8 cellular contexts compared by ENCODE assay signal in the genomic region with DNA sequence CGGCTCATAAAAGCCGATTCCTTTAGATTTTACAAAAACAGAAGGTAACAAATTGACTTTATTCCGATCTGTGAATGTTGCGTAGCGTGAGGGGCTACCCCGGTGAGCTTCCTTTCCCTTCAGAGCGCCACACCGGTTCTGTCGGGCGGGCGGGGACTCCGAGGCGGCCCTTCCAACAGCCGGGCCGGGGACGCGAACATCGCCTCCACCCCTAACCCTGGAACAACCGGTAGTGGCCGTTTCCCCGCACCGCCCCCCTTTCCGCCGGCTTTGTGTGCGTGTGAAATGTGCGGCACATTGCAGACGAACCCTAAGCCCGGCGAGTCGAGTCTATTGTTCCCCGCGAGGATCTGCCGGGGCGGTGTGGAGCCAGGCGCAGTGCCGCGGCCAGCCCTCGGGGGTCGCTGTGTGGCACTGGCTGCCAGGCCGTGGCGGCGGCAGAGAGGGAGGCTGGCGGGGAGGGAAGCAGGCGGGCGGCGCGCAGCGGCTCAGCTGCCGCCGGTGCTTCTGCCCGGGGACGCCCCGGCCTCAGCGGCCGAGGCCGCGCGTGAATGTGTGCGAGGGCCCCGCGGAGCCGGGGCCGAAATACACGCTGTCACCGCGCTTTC. TPM values are rescaled to one million over a fixed set of nuclear protein-coding genes. Genes with fewer than 3 reads are reported as not detected.
DNase-seq lines count a peak whose midpoint lies in the region; ATAC-seq and TF ChIP-seq lines count a peak whose summit lies in the region.

No MANE protein-coding gene starts in this region.

- H3K27me3 ChIP-seq in CD4-positive, alpha-beta T cell (ENCODE audit: control insufficient read depth, insufficient read depth, low read length): no peaks in the 10 kb centered on the region
- no peaks in the 10 kb centered on the region for H3K27me3 ChIP-seq in liver (ENCODE audit: control insufficient read depth in 4 of 4, insufficient read depth in 4 of 4, low read length in 3 of 4)

- POLR2A ChIA-PET in CD4-positive, alpha-beta T cell (lab: Charles Lee): interaction anchor here (0.6 to 7.4 kb wide), 30 partner anchors 9 to 1351 kb away, joined by 3 to 98 read pairs (median 4); a partner anchor contains a TSS

- TF ChIP-seq CTCF in CD4-positive, alpha-beta T cell (IDR thresholded peaks at IDR 0.05): peak; percentile 89
- peak; percentile 95 for TF ChIP-seq CTCF in liver (IDR thresholded peaks at IDR 0.05; ENCODE audit: low read depth, low read length, missing input control)

- intact Hi-C loops in CD4-positive, alpha-beta T cell (cut with DNase I, micrococcal nuclease): loop anchor here (1.0 to 5.0 kb wide), 5 partner anchors 16 to 644 kb away; a partner anchor contains a TSS

- TF ChIP-seq RAD21 in liver (IDR thresholded peaks at IDR 0.05): peak; percentile 35 to 63

- H3K9me3 Mint-ChIP-seq in CD4-positive, alpha-beta T cell: no peaks in the 10 kb centered on the region

- no peaks in the 10 kb centered on the region for H3K27me3 Mint-ChIP-seq in CD4-positive, alpha-beta T cell

- H3K9ac ChIP-seq in liver (ENCODE audit: low read depth in 1 of 2, low read length in 2 of 2): peak overlapping the region; percentile 94 to 95

- H3K4me3 Mint-ChIP-seq in CD4-positive, alpha-beta T cell: peak overlapping the region; percentile 100

- H3K4me1 ChIP-seq in liver (ENCODE audit: control insufficient read depth in 4 of 4, insufficient read depth in 4 of 4, low read length in 3 of 4): peaks cover 3 to 45% (median 23%) of the 10 kb centered on the region in 4 donors

- no peaks in the 10 kb centered on the region for H3K36me3 ChIP-seq in liver (ENCODE audit: control insufficient read depth in 4 of 4, insufficient read depth in 3 of 4, low read depth in 1 of 4, low read length in 3 of 4)

- no peaks in the 10 kb centered on the region for H3K9me3 ChIP-seq in CD4-positive, alpha-beta T cell (ENCODE audit: control insufficient read depth, low read length)
- no peaks in the 10 kb centered on the region for H3K9me3 ChIP-seq in liver (ENCODE audit: control insufficient read depth in 4 of 4, low read length in 3 of 4)

- CTCF ChIA-PET in CD4-positive, alpha-beta T cell (lab: Charles Lee): interaction anchor here (0.6 to 2.6 kb wide), 18 partner anchors 9 to 541 kb away, joined by 3 to 16 read pairs (median 4); a partner anchor contains a TSS

- peak; percentile 94 to 98 (median 96) for DNase-seq in CD4-positive, alpha-beta T cell
- DNase-seq in NCI-H69 (lab: John Stamatoyannopoulos, UW): peak; percentile 99
- peak; percentile 85 to 94 for DNase-seq in activated CD4-positive, alpha-beta T cell treated with anti-CD3 and anti-CD28 coated beads, Interleukin-2, amount 50 U/mL, for 24 hours (ENCODE audit: low read depth in 1 of 2, low spot score in 1 of 2)
- DNase-seq in dermis blood vessel endothelial cell: peak; percentile 99
- DNase-seq in stimulated activated CD4-positive, alpha-beta T cell treated with anti-CD3 and anti-CD28 coated beads, Interleukin-4, amount 100 ng/mL, for 1 hour: peak; percentile 94

- peaks cover 37% of the 10 kb centered on the region for H3K4me1 Mint-ChIP-seq in CD4-positive, alpha-beta T cell (ENCODE audit: low read depth)

- WGBS in liver: under 1% methylated on average over 66 of the region's 66 CpGs

- peak overlapping the region; percentile 70 to 97 (median 95) for H3K4me3 ChIP-seq in liver (ENCODE audit: low read depth in 1 of 3, low read length in 3 of 3)

- H3K36me3 Mint-ChIP-seq in CD4-positive, alpha-beta T cell (ENCODE audit: low read depth): peaks cover 47% of the 10 kb centered on the region

- H3K27ac ChIP-seq in CD4-positive, alpha-beta T cell (ENCODE audit: low read depth, low read length): peak overlapping the region; percentile 99
- H3K27ac ChIP-seq in liver (ENCODE audit: low read depth in 1 of 2, low read length in 2 of 2): peak overlapping the region; percentile 94 to 98

- peak overlapping the region; percentile 84 for H3K27ac Mint-ChIP-seq in CD4-positive, alpha-beta T cell

- peak; percentile 71 for ATAC-seq in CD4-positive, alpha-beta T cell (ENCODE audit: poor library complexity)
- ATAC-seq in GM19395 (IDR thresholded peaks at IDR 0.05; ENCODE audit: unreplicated experiment) (peak; percentile 51), HG03558 (IDR thresholded peaks at IDR 0.05; ENCODE audit: extremely low read depth, unreplicated experiment) (peak; percentile 39)

TF ChIP-seq in liver, 16 proteins besides CTCF, POLR2A, EP300 and RAD21:
- no peak for TF ChIP-seq FOXA1 (IDR thresholded peaks at IDR 0.05)
- no peak for TF ChIP-seq FOXA2 (IDR thresholded peaks at IDR 0.05)
- TF ChIP-seq EGR1 (IDR thresholded peaks at IDR 0.05; ENCODE audit: low read depth in 2 of 2): peak; percentile 52 to 77
- peak; percentile 50 for TF ChIP-seq NR2F2 (IDR thresholded peaks at IDR 0.05)
- TF ChIP-seq, protein P1, sequence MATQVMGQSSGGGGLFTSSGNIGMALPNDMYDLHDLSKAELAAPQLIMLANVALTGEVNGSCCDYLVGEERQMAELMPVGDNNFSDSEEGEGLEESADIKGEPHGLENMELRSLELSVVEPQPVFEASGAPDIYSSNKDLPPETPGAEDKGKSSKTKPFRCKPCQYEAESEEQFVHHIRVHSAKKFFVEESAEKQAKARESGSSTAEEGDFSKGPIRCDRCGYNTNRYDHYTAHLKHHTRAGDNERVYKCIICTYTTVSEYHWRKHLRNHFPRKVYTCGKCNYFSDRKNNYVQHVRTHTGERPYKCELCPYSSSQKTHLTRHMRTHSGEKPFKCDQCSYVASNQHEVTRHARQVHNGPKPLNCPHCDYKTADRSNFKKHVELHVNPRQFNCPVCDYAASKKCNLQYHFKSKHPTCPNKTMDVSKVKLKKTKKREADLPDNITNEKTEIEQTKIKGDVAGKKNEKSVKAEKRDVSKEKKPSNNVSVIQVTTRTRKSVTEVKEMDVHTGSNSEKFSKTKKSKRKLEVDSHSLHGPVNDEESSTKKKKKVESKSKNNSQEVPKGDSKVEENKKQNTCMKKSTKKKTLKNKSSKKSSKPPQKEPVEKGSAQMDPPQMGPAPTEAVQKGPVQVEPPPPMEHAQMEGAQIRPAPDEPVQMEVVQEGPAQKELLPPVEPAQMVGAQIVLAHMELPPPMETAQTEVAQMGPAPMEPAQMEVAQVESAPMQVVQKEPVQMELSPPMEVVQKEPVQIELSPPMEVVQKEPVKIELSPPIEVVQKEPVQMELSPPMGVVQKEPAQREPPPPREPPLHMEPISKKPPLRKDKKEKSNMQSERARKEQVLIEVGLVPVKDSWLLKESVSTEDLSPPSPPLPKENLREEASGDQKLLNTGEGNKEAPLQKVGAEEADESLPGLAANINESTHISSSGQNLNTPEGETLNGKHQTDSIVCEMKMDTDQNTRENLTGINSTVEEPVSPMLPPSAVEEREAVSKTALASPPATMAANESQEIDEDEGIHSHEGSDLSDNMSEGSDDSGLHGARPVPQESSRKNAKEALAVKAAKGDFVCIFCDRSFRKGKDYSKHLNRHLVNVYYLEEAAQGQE (IDR thresholded peaks at IDR 0.05): peak; percentile 85
- TF ChIP-seq HNF4A (conservative IDR thresholded peaks at IDR 0.05): peak; percentile 30 to 49
- TF ChIP-seq, protein P2, sequence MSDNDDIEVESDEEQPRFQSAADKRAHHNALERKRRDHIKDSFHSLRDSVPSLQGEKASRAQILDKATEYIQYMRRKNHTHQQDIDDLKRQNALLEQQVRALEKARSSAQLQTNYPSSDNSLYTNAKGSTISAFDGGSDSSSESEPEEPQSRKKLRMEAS (IDR thresholded peaks at IDR 0.05): peak; percentile 83
- TF ChIP-seq, protein P3, sequence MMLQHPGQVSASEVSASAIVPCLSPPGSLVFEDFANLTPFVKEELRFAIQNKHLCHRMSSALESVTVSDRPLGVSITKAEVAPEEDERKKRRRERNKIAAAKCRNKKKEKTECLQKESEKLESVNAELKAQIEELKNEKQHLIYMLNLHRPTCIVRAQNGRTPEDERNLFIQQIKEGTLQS (IDR thresholded peaks at IDR 0.05): peak; percentile 7
- no peak for TF ChIP-seq JUND (IDR thresholded peaks at IDR 0.05)
- TF ChIP-seq YY1 (IDR thresholded peaks at IDR 0.05): peak; percentile 88
- TF ChIP-seq, protein P4, sequence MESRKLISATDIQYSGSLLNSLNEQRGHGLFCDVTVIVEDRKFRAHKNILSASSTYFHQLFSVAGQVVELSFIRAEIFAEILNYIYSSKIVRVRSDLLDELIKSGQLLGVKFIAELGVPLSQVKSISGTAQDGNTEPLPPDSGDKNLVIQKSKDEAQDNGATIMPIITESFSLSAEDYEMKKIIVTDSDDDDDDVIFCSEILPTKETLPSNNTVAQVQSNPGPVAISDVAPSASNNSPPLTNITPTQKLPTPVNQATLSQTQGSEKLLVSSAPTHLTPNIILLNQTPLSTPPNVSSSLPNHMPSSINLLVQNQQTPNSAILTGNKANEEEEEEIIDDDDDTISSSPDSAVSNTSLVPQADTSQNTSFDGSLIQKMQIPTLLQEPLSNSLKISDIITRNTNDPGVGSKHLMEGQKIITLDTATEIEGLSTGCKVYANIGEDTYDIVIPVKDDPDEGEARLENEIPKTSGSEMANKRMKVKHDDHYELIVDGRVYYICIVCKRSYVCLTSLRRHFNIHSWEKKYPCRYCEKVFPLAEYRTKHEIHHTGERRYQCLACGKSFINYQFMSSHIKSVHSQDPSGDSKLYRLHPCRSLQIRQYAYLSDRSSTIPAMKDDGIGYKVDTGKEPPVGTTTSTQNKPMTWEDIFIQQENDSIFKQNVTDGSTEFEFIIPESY (IDR thresholded peaks at IDR 0.05): no peak
- peak; percentile 43 to 75 for TF ChIP-seq GABPA (IDR thresholded peaks at IDR 0.05 in 1 of 2, conservative IDR thresholded peaks at IDR 0.05 in 1 of 2)
- TF ChIP-seq SP1 (IDR thresholded peaks at IDR 0.05): peak; percentile 83
- peak; percentile 98 for TF ChIP-seq TAF1 (conservative IDR thresholded peaks at IDR 0.05)
- no peak for TF ChIP-seq HNF4G (IDR thresholded peaks at IDR 0.05)
- peak; percentile 69 to 74 for TF ChIP-seq RXRA (IDR thresholded peaks at IDR 0.05)
TF ChIP-seq in liver: peak in this region for 11.

RNA-seq across cellular contexts. Expression of a gene that starts 0.8 kb away (rescaled TPM):
- total RNA-seq in CD4-positive, alpha-beta T cell: 10 to 100 TPM; 49.0 to 51.3 TPM
- total RNA-seq in dermis blood vessel endothelial cell (18.4 and 20.7 TPM in 2 replicates), liver (10 to 100 TPM; 16.7 to 17.8 TPM)
- polyA plus RNA-seq in liver: 1 to 10 TPM; 1.8 to 9.8 TPM

Comparison
In these comparisons a context has a peak if more than half of its experiments do, and no peak if none do; other contexts are left out.
1. Peak in every context shown above with its lines: DNase-seq, ATAC-seq, H3K4me3 ChIP-seq and H3K27ac ChIP-seq.